1 cellular context compared by ENCODE assay signal in the genomic region with DNA sequence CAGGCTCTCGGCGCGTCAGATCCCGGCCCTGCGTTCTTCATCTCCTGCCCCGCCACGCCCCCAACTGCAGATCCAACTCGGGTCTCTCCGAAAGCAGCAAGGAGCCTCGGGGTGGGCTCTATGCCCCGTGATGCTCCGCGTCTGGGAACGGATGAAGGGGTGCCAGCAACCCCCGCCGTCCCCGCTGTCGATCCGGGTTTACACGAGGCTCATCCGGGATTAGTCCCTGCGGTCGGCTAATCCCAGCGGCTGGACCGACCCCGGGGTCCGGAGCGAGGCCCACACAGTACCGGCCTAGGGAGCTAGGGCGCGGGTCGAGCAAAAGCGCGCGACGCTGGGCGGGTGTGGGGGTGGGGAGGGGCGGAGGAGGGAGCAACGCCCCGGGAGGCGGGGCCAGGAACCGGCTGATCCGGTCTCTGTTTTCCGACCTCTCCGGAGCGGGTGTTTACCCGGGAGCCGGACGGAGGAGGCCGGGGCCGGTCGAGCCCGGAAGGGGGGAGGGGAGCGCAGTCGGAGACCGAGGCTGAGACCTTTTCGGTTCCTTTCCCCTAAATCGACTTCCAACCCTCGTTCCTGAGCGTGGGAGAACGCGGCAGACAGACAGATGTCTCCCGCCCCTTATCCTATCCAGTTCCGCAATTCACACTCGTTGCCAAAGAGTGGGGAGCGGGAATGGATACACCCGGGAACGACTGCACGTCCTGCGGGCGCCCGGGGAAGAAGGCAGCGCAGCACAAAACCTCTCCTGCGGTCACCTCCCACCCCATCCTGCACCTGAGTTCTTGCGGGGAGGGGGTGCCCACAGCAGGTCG.
A peak's percentile ranks its signal among the peaks of the same experiment; 100 is the strongest.
TF ChIP-seq lines count a peak whose summit lies in the region.

No MANE protein-coding gene starts in this region.

TF ChIP-seq in HepG2, 621 proteins besides CTCF, POLR2A, EP300 and RAD21 (continued from another document and continues in another):
- TF ChIP-seq YY1 (IDR thresholded peaks at IDR 0.05; ENCODE audit: insufficient read depth, insufficient replicate concordance, low read depth, low read length) = peak; percentile 19
- TF ChIP-seq, protein P1, sequence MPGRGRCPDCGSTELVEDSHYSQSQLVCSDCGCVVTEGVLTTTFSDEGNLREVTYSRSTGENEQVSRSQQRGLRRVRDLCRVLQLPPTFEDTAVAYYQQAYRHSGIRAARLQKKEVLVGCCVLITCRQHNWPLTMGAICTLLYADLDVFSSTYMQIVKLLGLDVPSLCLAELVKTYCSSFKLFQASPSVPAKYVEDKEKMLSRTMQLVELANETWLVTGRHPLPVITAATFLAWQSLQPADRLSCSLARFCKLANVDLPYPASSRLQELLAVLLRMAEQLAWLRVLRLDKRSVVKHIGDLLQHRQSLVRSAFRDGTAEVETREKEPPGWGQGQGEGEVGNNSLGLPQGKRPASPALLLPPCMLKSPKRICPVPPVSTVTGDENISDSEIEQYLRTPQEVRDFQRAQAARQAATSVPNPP (CRISPR knock-in tag; IDR thresholded peaks at IDR 0.05) = no peak
- 0 out of 2 replicates have a peak, but pooled peaks have one; percentile 11 for TF ChIP-seq MXD4 (CRISPR knock-in tag; IDR thresholded peaks at IDR 0.05)
- TF ChIP-seq, protein P2, sequence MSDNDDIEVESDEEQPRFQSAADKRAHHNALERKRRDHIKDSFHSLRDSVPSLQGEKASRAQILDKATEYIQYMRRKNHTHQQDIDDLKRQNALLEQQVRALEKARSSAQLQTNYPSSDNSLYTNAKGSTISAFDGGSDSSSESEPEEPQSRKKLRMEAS (IDR thresholded peaks at IDR 0.05) = peak; percentile 20; the same call in 1 of the 2 replicates
- TF ChIP-seq GABPA (IDR thresholded peaks at IDR 0.05; ENCODE audit: low read depth, low read length) = no peak
- peak; percentile 64 for TF ChIP-seq GABPA (CRISPR knock-in tag; IDR thresholded peaks at IDR 0.05; ENCODE audit: low read depth)
- no peak for TF ChIP-seq TBL1XR1 (IDR thresholded peaks at IDR 0.05; ENCODE audit: borderline replicate concordance, low read length, partially characterized antibody)
- TF ChIP-seq, protein P3, sequence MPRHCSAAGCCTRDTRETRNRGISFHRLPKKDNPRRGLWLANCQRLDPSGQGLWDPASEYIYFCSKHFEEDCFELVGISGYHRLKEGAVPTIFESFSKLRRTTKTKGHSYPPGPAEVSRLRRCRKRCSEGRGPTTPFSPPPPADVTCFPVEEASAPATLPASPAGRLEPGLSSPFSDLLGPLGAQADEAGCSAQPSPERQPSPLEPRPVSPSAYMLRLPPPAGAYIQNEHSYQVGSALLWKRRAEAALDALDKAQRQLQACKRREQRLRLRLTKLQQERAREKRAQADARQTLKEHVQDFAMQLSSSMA (CRISPR knock-in tag; IDR thresholded peaks at IDR 0.05) = no peak
- TF ChIP-seq TBX2 (CRISPR knock-in tag; IDR thresholded peaks at IDR 0.05; ENCODE audit: borderline replicate concordance) = peak; percentile 42; the same call in 1 of the 2 replicates
- TF ChIP-seq ZFX (CRISPR knock-in tag; IDR thresholded peaks at IDR 0.05; ENCODE audit: low read depth) = peak; percentile 65; the same call in 1 of the 2 replicates
- TF ChIP-seq ZNF775 (CRISPR knock-in tag; IDR thresholded peaks at IDR 0.05; ENCODE audit: borderline replicate concordance) = no peak
- TF ChIP-seq ZNF841 (CRISPR knock-in tag; IDR thresholded peaks at IDR 0.05; ENCODE audit: borderline replicate concordance) = no peak
- no peak for TF ChIP-seq HDAC6 (IDR thresholded peaks at IDR 0.05; ENCODE audit: low read depth, low read length)
- TF ChIP-seq, protein P4, sequence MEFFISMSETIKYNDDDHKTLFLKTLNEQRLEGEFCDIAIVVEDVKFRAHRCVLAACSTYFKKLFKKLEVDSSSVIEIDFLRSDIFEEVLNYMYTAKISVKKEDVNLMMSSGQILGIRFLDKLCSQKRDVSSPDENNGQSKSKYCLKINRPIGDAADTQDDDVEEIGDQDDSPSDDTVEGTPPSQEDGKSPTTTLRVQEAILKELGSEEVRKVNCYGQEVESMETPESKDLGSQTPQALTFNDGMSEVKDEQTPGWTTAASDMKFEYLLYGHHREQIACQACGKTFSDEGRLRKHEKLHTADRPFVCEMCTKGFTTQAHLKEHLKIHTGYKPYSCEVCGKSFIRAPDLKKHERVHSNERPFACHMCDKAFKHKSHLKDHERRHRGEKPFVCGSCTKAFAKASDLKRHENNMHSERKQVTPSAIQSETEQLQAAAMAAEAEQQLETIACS (CRISPR knock-in tag; IDR thresholded peaks at IDR 0.05) = no peak
- TF ChIP-seq, protein P5, sequence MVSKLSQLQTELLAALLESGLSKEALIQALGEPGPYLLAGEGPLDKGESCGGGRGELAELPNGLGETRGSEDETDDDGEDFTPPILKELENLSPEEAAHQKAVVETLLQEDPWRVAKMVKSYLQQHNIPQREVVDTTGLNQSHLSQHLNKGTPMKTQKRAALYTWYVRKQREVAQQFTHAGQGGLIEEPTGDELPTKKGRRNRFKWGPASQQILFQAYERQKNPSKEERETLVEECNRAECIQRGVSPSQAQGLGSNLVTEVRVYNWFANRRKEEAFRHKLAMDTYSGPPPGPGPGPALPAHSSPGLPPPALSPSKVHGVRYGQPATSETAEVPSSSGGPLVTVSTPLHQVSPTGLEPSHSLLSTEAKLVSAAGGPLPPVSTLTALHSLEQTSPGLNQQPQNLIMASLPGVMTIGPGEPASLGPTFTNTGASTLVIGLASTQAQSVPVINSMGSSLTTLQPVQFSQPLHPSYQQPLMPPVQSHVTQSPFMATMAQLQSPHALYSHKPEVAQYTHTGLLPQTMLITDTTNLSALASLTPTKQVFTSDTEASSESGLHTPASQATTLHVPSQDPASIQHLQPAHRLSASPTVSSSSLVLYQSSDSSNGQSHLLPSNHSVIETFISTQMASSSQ (IDR thresholded peaks at IDR 0.05; ENCODE audit: low read depth) = no peak
- TF ChIP-seq, protein P5 (CRISPR knock-in tag; IDR thresholded peaks at IDR 0.05; ENCODE audit: borderline replicate concordance) = no peak
- TF ChIP-seq TARDBP (CRISPR knock-in tag; IDR thresholded peaks at IDR 0.05) = peak; percentile 45; the same call in 1 of the 2 replicates
- TF ChIP-seq, protein P6, sequence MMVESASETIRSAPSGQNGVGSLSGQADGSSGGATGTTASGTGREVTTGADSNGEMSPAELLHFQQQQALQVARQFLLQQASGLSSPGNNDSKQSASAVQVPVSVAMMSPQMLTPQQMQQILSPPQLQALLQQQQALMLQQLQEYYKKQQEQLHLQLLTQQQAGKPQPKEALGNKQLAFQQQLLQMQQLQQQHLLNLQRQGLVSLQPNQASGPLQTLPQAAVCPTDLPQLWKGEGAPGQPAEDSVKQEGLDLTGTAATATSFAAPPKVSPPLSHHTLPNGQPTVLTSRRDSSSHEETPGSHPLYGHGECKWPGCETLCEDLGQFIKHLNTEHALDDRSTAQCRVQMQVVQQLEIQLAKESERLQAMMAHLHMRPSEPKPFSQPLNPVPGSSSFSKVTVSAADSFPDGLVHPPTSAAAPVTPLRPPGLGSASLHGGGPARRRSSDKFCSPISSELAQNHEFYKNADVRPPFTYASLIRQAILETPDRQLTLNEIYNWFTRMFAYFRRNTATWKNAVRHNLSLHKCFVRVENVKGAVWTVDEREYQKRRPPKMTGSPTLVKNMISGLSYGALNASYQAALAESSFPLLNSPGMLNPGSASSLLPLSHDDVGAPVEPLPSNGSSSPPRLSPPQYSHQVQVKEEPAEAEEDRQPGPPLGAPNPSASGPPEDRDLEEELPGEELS (CRISPR knock-in tag; IDR thresholded peaks at IDR 0.05) = peak; percentile 60; the same call in 1 of the 2 replicates
- TF ChIP-seq PHF8 (CRISPR knock-in tag; IDR thresholded peaks at IDR 0.05) = peak; percentile 50; the same call in 1 of the 2 replicates
- TF ChIP-seq, protein P7, sequence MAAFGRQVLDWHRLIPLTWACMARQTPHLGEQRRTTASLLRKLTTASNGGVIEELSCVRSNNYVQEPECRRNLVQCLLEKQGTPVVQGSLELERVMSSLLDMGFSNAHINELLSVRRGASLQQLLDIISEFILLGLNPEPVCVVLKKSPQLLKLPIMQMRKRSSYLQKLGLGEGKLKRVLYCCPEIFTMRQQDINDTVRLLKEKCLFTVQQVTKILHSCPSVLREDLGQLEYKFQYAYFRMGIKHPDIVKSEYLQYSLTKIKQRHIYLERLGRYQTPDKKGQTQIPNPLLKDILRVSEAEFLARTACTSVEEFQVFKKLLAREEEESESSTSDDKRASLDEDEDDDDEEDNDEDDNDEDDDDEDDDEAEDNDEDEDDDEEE (CRISPR knock-in tag; IDR thresholded peaks at IDR 0.05) = no peak
- TF ChIP-seq ZNF572 (CRISPR knock-in tag; IDR thresholded peaks at IDR 0.05) = no peak
- 0 out of 2 replicates have a peak, but pooled peaks have one; percentile 50 for TF ChIP-seq ZBTB20 (CRISPR knock-in tag; IDR thresholded peaks at IDR 0.05; ENCODE audit: borderline replicate concordance, low read depth)
- TF ChIP-seq, protein P8, sequence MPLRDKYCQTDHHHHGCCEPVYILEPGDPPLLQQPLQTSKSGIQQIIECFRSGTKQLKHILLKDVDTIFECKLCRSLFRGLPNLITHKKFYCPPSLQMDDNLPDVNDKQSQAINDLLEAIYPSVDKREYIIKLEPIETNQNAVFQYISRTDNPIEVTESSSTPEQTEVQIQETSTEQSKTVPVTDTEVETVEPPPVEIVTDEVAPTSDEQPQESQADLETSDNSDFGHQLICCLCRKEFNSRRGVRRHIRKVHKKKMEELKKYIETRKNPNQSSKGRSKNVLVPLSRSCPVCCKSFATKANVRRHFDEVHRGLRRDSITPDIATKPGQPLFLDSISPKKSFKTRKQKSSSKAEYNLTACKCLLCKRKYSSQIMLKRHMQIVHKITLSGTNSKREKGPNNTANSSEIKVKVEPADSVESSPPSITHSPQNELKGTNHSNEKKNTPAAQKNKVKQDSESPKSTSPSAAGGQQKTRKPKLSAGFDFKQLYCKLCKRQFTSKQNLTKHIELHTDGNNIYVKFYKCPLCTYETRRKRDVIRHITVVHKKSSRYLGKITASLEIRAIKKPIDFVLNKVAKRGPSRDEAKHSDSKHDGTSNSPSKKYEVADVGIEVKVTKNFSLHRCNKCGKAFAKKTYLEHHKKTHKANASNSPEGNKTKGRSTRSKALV (CRISPR knock-in tag; IDR thresholded peaks at IDR 0.05) = no peak
- TF ChIP-seq SSRP1 (CRISPR knock-in tag; IDR thresholded peaks at IDR 0.05) = no peak
- TF ChIP-seq KAT8 (CRISPR knock-in tag; IDR thresholded peaks at IDR 0.05) = peak; percentile 7; the same call in 1 of the 2 replicates
- TF ChIP-seq, protein P9, sequence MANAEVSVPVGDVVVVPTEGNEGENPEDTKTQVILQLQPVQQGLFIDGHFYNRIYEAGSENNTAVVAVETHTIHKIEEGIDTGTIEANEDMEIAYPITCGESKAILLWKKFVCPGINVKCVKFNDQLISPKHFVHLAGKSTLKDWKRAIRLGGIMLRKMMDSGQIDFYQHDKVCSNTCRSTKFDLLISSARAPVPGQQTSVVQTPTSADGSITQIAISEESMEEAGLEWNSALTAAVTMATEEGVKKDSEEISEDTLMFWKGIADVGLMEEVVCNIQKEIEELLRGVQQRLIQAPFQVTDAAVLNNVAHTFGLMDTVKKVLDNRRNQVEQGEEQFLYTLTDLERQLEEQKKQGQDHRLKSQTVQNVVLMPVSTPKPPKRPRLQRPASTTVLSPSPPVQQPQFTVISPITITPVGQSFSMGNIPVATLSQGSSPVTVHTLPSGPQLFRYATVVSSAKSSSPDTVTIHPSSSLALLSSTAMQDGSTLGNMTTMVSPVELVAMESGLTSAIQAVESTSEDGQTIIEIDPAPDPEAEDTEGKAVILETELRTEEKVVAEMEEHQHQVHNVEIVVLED (CRISPR knock-in tag; IDR thresholded peaks at IDR 0.05; ENCODE audit: borderline replicate concordance) = 0 out of 2 replicates have a peak, but pooled peaks have one; percentile 21
- TF ChIP-seq PHB2 (IDR thresholded peaks at IDR 0.05; ENCODE audit: partially characterized antibody) = no peak
- no peak for TF ChIP-seq DNMT3B (CRISPR knock-in tag; conservative IDR thresholded peaks at IDR 0.05)
- TF ChIP-seq, protein P10, sequence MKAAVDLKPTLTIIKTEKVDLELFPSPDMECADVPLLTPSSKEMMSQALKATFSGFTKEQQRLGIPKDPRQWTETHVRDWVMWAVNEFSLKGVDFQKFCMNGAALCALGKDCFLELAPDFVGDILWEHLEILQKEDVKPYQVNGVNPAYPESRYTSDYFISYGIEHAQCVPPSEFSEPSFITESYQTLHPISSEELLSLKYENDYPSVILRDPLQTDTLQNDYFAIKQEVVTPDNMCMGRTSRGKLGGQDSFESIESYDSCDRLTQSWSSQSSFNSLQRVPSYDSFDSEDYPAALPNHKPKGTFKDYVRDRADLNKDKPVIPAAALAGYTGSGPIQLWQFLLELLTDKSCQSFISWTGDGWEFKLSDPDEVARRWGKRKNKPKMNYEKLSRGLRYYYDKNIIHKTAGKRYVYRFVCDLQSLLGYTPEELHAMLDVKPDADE (CRISPR knock-in tag; IDR thresholded peaks at IDR 0.05) = no peak
- peak; percentile 34; the same call in 1 of the 2 replicates for TF ChIP-seq HDAC2 (CRISPR knock-in tag; IDR thresholded peaks at IDR 0.05)
- TF ChIP-seq, protein P11, sequence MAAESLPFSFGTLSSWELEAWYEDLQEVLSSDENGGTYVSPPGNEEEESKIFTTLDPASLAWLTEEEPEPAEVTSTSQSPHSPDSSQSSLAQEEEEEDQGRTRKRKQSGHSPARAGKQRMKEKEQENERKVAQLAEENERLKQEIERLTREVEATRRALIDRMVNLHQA (CRISPR knock-in tag; IDR thresholded peaks at IDR 0.05) = no peak
- no peak for TF ChIP-seq YEATS2 (CRISPR knock-in tag; IDR thresholded peaks at IDR 0.05; ENCODE audit: borderline replicate concordance)
- no peak for TF ChIP-seq RFXANK (CRISPR knock-in tag; IDR thresholded peaks at IDR 0.05)
- TF ChIP-seq, protein P12, sequence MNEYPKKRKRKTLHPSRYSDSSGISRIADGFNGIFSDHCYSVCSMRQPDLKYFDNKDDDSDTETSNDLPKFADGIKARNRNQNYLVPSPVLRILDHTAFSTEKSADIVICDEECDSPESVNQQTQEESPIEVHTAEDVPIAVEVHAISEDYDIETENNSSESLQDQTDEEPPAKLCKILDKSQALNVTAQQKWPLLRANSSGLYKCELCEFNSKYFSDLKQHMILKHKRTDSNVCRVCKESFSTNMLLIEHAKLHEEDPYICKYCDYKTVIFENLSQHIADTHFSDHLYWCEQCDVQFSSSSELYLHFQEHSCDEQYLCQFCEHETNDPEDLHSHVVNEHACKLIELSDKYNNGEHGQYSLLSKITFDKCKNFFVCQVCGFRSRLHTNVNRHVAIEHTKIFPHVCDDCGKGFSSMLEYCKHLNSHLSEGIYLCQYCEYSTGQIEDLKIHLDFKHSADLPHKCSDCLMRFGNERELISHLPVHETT (CRISPR knock-in tag; conservative IDR thresholded peaks at IDR 0.05) = peak; percentile 74
- TF ChIP-seq NFIC (IDR thresholded peaks at IDR 0.05; ENCODE audit: low read length) = no peak
- no peak for TF ChIP-seq ZNF773 (CRISPR knock-in tag; IDR thresholded peaks at IDR 0.05; ENCODE audit: borderline replicate concordance)
- TF ChIP-seq NPAS2 (CRISPR knock-in tag; IDR thresholded peaks at IDR 0.05; ENCODE audit: borderline replicate concordance) = no peak
- no peak for TF ChIP-seq SRSF4 (IDR thresholded peaks at IDR 0.05; ENCODE audit: low read depth, low read length, poor library complexity, severe bottlenecking)
- TF ChIP-seq ZNF891 (CRISPR knock-in tag; IDR thresholded peaks at IDR 0.05) = 0 out of 2 replicates have a peak, but pooled peaks have one; percentile 43
